Comparison of ENCODE assay signal across 2 cellular contexts in the genomic region with DNA sequence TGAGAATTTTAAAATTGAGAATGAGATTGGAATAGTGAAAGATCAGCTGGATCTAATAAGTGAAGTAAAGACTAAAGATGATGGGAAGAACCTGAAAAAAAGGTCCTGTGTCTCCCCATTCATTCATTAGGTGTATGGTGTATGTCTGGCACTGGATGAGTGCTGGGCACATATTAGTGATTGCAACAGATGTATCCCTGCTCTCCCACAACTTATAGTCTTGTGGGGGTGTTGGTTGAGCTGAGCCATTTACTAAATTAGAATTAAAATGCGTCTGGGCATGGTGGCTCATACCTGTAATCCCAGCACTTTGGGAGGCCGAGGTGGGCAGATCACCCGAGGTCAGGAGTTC.
TF ChIP-seq lines count a peak whose summit lies in the region.

No MANE protein-coding gene starts in this region.

TF ChIP-seq in IMR-90, 13 proteins besides CTCF, POLR2A, EP300 and RAD21:
- TF ChIP-seq, protein P1, sequence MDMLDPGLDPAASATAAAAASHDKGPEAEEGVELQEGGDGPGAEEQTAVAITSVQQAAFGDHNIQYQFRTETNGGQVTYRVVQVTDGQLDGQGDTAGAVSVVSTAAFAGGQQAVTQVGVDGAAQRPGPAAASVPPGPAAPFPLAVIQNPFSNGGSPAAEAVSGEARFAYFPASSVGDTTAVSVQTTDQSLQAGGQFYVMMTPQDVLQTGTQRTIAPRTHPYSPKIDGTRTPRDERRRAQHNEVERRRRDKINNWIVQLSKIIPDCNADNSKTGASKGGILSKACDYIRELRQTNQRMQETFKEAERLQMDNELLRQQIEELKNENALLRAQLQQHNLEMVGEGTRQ (IDR thresholded peaks at IDR 0.05; ENCODE audit: low read depth, low read length): no peak
- TF ChIP-seq RFX5 (IDR thresholded peaks at IDR 0.05; ENCODE audit: low read depth, low read length): no peak
- TF ChIP-seq CEBPB (IDR thresholded peaks at IDR 0.05; ENCODE audit: low read depth, low read length): peak; percentile 47; the same call in 1 of the 2 replicates
- no peak for TF ChIP-seq ELK1 (IDR thresholded peaks at IDR 0.05; ENCODE audit: borderline replicate concordance, low read depth, low read length)
- TF ChIP-seq MAFK (IDR thresholded peaks at IDR 0.05; ENCODE audit: low read depth, low read length): no peak
- no peak for TF ChIP-seq SMC3 (IDR thresholded peaks at IDR 0.05; ENCODE audit: low read depth, low read length)
- no peak for TF ChIP-seq NFE2L2 (IDR thresholded peaks at IDR 0.05; ENCODE audit: low read depth, low read length)
- TF ChIP-seq RCOR1 (IDR thresholded peaks at IDR 0.05; ENCODE audit: insufficient replicate concordance, low read length): no peak

TF ChIP-seq in liver, 16 proteins besides CTCF, POLR2A, EP300 and RAD21:
- no peak for TF ChIP-seq FOXA1 (IDR thresholded peaks at IDR 0.05)
- no peak for TF ChIP-seq HNF4G (IDR thresholded peaks at IDR 0.05)
- TF ChIP-seq NR2F2 (IDR thresholded peaks at IDR 0.05): no peak
- no peak for TF ChIP-seq GABPA (IDR thresholded peaks at IDR 0.05 in 1 of 2, conservative IDR thresholded peaks at IDR 0.05 in 1 of 2)
- TF ChIP-seq SP1 (IDR thresholded peaks at IDR 0.05): no peak
- TF ChIP-seq RXRA (IDR thresholded peaks at IDR 0.05): no peak
- TF ChIP-seq YY1 (IDR thresholded peaks at IDR 0.05): no peak
- no peak for TF ChIP-seq JUND (IDR thresholded peaks at IDR 0.05)
- TF ChIP-seq, protein P2, sequence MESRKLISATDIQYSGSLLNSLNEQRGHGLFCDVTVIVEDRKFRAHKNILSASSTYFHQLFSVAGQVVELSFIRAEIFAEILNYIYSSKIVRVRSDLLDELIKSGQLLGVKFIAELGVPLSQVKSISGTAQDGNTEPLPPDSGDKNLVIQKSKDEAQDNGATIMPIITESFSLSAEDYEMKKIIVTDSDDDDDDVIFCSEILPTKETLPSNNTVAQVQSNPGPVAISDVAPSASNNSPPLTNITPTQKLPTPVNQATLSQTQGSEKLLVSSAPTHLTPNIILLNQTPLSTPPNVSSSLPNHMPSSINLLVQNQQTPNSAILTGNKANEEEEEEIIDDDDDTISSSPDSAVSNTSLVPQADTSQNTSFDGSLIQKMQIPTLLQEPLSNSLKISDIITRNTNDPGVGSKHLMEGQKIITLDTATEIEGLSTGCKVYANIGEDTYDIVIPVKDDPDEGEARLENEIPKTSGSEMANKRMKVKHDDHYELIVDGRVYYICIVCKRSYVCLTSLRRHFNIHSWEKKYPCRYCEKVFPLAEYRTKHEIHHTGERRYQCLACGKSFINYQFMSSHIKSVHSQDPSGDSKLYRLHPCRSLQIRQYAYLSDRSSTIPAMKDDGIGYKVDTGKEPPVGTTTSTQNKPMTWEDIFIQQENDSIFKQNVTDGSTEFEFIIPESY (IDR thresholded peaks at IDR 0.05): no peak
- TF ChIP-seq TAF1 (conservative IDR thresholded peaks at IDR 0.05): no peak
- TF ChIP-seq, protein P3, sequence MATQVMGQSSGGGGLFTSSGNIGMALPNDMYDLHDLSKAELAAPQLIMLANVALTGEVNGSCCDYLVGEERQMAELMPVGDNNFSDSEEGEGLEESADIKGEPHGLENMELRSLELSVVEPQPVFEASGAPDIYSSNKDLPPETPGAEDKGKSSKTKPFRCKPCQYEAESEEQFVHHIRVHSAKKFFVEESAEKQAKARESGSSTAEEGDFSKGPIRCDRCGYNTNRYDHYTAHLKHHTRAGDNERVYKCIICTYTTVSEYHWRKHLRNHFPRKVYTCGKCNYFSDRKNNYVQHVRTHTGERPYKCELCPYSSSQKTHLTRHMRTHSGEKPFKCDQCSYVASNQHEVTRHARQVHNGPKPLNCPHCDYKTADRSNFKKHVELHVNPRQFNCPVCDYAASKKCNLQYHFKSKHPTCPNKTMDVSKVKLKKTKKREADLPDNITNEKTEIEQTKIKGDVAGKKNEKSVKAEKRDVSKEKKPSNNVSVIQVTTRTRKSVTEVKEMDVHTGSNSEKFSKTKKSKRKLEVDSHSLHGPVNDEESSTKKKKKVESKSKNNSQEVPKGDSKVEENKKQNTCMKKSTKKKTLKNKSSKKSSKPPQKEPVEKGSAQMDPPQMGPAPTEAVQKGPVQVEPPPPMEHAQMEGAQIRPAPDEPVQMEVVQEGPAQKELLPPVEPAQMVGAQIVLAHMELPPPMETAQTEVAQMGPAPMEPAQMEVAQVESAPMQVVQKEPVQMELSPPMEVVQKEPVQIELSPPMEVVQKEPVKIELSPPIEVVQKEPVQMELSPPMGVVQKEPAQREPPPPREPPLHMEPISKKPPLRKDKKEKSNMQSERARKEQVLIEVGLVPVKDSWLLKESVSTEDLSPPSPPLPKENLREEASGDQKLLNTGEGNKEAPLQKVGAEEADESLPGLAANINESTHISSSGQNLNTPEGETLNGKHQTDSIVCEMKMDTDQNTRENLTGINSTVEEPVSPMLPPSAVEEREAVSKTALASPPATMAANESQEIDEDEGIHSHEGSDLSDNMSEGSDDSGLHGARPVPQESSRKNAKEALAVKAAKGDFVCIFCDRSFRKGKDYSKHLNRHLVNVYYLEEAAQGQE (IDR thresholded peaks at IDR 0.05): no peak
